ENCODE assay signal across 8 cellular contexts in the genomic region with DNA sequence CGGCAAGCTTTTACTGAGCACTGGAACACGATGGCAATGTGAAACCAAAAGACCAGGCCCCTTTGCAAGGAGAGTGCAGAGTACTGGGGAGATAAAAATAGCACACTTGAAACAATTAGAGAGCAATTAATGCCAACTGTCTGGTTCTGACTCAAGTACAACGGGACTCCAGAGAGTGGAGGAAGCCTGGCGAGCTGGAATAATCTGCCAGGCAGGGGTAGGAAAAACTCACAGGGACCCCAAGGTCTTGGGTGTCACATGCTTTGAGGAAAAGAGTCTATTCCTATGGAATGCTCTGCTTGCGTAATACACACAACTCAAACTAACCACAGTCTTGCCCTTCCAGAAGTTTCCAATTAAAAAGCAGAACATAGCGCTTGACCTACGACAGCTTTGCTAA.
DNase-seq lines count a peak whose midpoint lies in the region; ATAC-seq and TF ChIP-seq lines count a peak whose summit lies in the region.

No MANE protein-coding gene starts in this region.

- H3K9ac ChIP-seq in fibroblast of lung (ENCODE audit: insufficient read depth, low read length) (no peak overlapping the region), mesendoderm (ENCODE audit: low read length) (no peak overlapping the region)

- H2AFZ ChIP-seq in fibroblast of lung (ENCODE audit: low read length): no peak overlapping the region

- H4K20me1 ChIP-seq in fibroblast of lung (ENCODE audit: control insufficient read depth, extremely low read depth, insufficient read depth, low read length): no peaks in the 10 kb centered on the region

- no peak for TF ChIP-seq CTCF in fibroblast of lung (conservative IDR thresholded peaks at IDR 0.05 in 1 of 2, IDR thresholded peaks at IDR 0.05 in 1 of 2; ENCODE audit: low read depth in 1 of 2, low read length in 2 of 2)

- no peak overlapping the region for H4K8ac ChIP-seq in mesendoderm (ENCODE audit: low read depth, low read length)

- no peak overlapping the region for H2BK15ac ChIP-seq in mesendoderm (replicated peaks; ENCODE audit: low read depth)

- no peak overlapping the region for H3K27ac Mint-ChIP-seq in activated naive CD4-positive, alpha-beta T cell treated with anti-CD3 and anti-CD28 coated beads, Interleukin-2, amount 50 U/mL, for 72 hours

- H3K27me3 ChIP-seq in fibroblast of lung (ENCODE audit: control insufficient read depth, insufficient read depth, low read length) (peaks cover 6% of the 10 kb centered on the region), mesendoderm (ENCODE audit: insufficient read depth, low read length, poor library complexity) (no peaks in the 10 kb centered on the region)

- no peak overlapping the region for H3K4ac ChIP-seq in mesendoderm (ENCODE audit: low read depth, low read length)

- DNase-seq in NCI-H2171 treated with DMSO at 0.1 percent for 48 hours (lab: John Stamatoyannopoulos, UW): peak; percentile 78
- DNase-seq in NCI-H2171 (lab: John Stamatoyannopoulos, UW): no peak
- DNase-seq in NCI-H524 (lab: John Stamatoyannopoulos, UW): peak; percentile 72 to 89
- DNase-seq in fibroblast of lung (ENCODE audit: low read depth in 2 of 2): peak; percentile 68 to 86
- DNase-seq in stromal cell of bone marrow (ENCODE audit: low read depth): peak; percentile 68
- DNase-seq in activated naive CD4-positive, alpha-beta T cell treated with anti-CD3 and anti-CD28 coated beads, Interleukin-2, amount 50 U/mL, for 72 hours (ENCODE audit: low spot score in 2 of 2): no peak
- no peak for DNase-seq in dermis blood vessel endothelial cell
- DNase-seq in mesendoderm: no peak

- no CpG with 5 or more reads among the region's 7 CpGs for WGBS in mesendoderm (ENCODE audit: extremely low coverage, insufficient coverage, low lambda C conversion rate)

- H3K4me1 ChIP-seq in fibroblast of lung (ENCODE audit: control insufficient read depth, extremely low read depth, insufficient read depth, low read length): peaks cover 2% of the 10 kb centered on the region
- peaks cover 2% of the 10 kb centered on the region for H3K4me1 ChIP-seq in mesendoderm (ENCODE audit: control insufficient read depth, low read depth, low read length)

- H2BK120ac ChIP-seq in mesendoderm (ENCODE audit: low read depth, low read length): no peak overlapping the region

- no peak for ATAC-seq in activated naive CD4-positive, alpha-beta T cell treated with anti-CD3 and anti-CD28 coated beads, Interleukin-2, amount 50 U/mL, for 72 hours

- no peak overlapping the region for H3K27ac ChIP-seq in fibroblast of lung (ENCODE audit: insufficient read depth, low read length)
- H3K27ac ChIP-seq in mesendoderm (ENCODE audit: low read depth, low read length): no peak overlapping the region

- no peak overlapping the region for H3K23ac ChIP-seq in mesendoderm (ENCODE audit: low read length)

- H3K79me1 ChIP-seq in mesendoderm (ENCODE audit: low read length): no peaks in the 10 kb centered on the region

- no peaks in the 10 kb centered on the region for H3K9me3 ChIP-seq in fibroblast of lung (ENCODE audit: control insufficient read depth, insufficient read depth, low read depth, low read length)

- H3K4me3 ChIP-seq in fibroblast of lung (replicated peaks in 1 of 4; ENCODE audit: control extremely low read depth in 1 of 4, insufficient read depth in 1 of 4, low read depth in 3 of 4, low read length in 4 of 4) (peak overlapping the region in 1 of 4 experiments; percentile 6), mesendoderm (ENCODE audit: low read length) (no peak overlapping the region)

- H4K5ac ChIP-seq in mesendoderm (ENCODE audit: low read length): no peak overlapping the region

- H3K4me2 ChIP-seq in fibroblast of lung (ENCODE audit: extremely low read depth, insufficient read depth, low read length) (no peak overlapping the region), mesendoderm (ENCODE audit: low read length) (no peak overlapping the region)

- no peaks in the 10 kb centered on the region for H3K9me3 Mint-ChIP-seq in activated naive CD4-positive, alpha-beta T cell treated with anti-CD3 and anti-CD28 coated beads, Interleukin-2, amount 50 U/mL, for 72 hours

- H2AK5ac ChIP-seq in mesendoderm (ENCODE audit: low read length): no peak overlapping the region

- H2BK5ac ChIP-seq in mesendoderm (ENCODE audit: low read length): no peak overlapping the region

- H3K36me3 ChIP-seq in fibroblast of lung (ENCODE audit: control insufficient read depth, insufficient read depth, low read length): no peaks in the 10 kb centered on the region
- H3K36me3 ChIP-seq in mesendoderm (ENCODE audit: control insufficient read depth, insufficient read depth, low read length): no peaks in the 10 kb centered on the region

- H3K79me2 ChIP-seq in fibroblast of lung (ENCODE audit: control insufficient read depth, insufficient read depth, low read length) (no peaks in the 10 kb centered on the region), mesendoderm (ENCODE audit: control insufficient read depth, insufficient read depth, low read length) (no peaks in the 10 kb centered on the region)

- no peak overlapping the region for H3K18ac ChIP-seq in mesendoderm (ENCODE audit: low read length)

- no peak overlapping the region for H3K56ac ChIP-seq in mesendoderm (ENCODE audit: low read length)

- no peaks in the 10 kb centered on the region for H3K36me3 Mint-ChIP-seq in activated naive CD4-positive, alpha-beta T cell treated with anti-CD3 and anti-CD28 coated beads, Interleukin-2, amount 50 U/mL, for 72 hours

Comparison
In these comparisons a context has a peak if more than half of its experiments do, and no peak if none do; other contexts are left out.
1. DNase-seq: peak in NCI-H2171 treated with DMSO at 0.1 percent for 48 hours (single experiment), NCI-H524 (2 of 2), fibroblast of lung (2 of 2) and stromal cell of bone marrow (single experiment); none in NCI-H2171 (single experiment), activated naive CD4-positive, alpha-beta T cell treated with anti-CD3 and anti-CD28 coated beads, Interleukin-2, amount 50 U/mL, for 72 hours (0 of 2), dermis blood vessel endothelial cell (single experiment) and mesendoderm (single experiment).